ENCODE assay signal across 8 cellular contexts in genomic region chr4:48830706-48831531, GRCh38. TPM values are rescaled to one million over a fixed set of nuclear protein-coding genes. Genes with fewer than 3 reads are reported as not detected.
DNase-seq lines count a peak whose midpoint lies in the region; ATAC-seq, FAIRE-seq and TF ChIP-seq lines count a peak whose summit lies in the region.

Gene OCIAD1 (plus strand): TSS chr4:48831088. CDS start chr4:48832625, 1,537 bp downstream.

- intact Hi-C loops in esophagus muscularis mucosa (cut with DNase I), result loop anchor here (2.0 to 10.0 kb wide), 3 partner anchors 50 to 486 kb away; partner anchors contain the start of genes FRYL and SLAIN2

- H3K36me3 Mint-ChIP-seq in activated T-cell treated with anti-CD3 and anti-CD28 coated beads, Interleukin-2, amount 50 U/mL, for 72 hours (ENCODE audit: insufficient read depth in 2 of 2), result peaks cover 6 to 14% of the 10 kb centered on the region in 2 donors

- H3K27me3 Mint-ChIP-seq in activated T-cell treated with anti-CD3 and anti-CD28 coated beads, Interleukin-2, amount 50 U/mL, for 72 hours (ENCODE audit: low read depth), result no peaks in the 10 kb centered on the region

- peak; percentile 99 for ATAC-seq in GM21786 (IDR thresholded peaks at IDR 0.05; ENCODE audit: unreplicated experiment)
- ATAC-seq in activated T-cell treated with anti-CD3 and anti-CD28 coated beads, Interleukin-2, amount 50 U/mL, for 72 hours (replicated peaks in 1 of 2), result peak; percentile 99

- peaks cover 33% of the 10 kb centered on the region for H3K36me3 ChIP-seq in KOPT-K1 (ENCODE audit: insufficient read depth, low read length)
- H3K36me3 ChIP-seq in esophagus muscularis mucosa, result peaks cover 15 to 26% (median 18%) of the 10 kb centered on the region in 4 donors
- peaks cover 15 to 19% of the 10 kb centered on the region in 2 donors for H3K36me3 ChIP-seq in muscle layer of duodenum (ENCODE audit: control insufficient read depth in 1 of 2, insufficient read depth in 2 of 2, low read length in 2 of 2)

- no peak for TF ChIP-seq CTCF in esophagus muscularis mucosa (IDR thresholded peaks at IDR 0.05)

- FAIRE-seq in RCC 7860 (lab: Jason Lieb, UNC), result peak; percentile 84

- H3K4me3 ChIP-seq in esophagus muscularis mucosa (peak within 1 kb of the TSS; percentile 79 to 96 (median 86)), muscle layer of duodenum (ENCODE audit: low read depth in 1 of 2, low read length in 2 of 2) (peak within 1 kb of the TSS; percentile 89 to 99)

- TF ChIP-seq EP300 in esophagus muscularis mucosa (IDR thresholded peaks at IDR 0.05), result no peak

- H3K9me3 Mint-ChIP-seq in activated T-cell treated with anti-CD3 and anti-CD28 coated beads, Interleukin-2, amount 50 U/mL, for 72 hours, result peaks cover 5 to 9% of the 10 kb centered on the region in 2 donors

- under 1% methylated on average over 55 of the region's 56 CpGs for WGBS in esophagus muscularis mucosa

- H3K4me1 ChIP-seq in esophagus muscularis mucosa, result peaks cover 16 to 32% (median 22%) of the 10 kb centered on the region in 4 donors
- H3K4me1 ChIP-seq in muscle layer of duodenum (ENCODE audit: control insufficient read depth in 1 of 2, insufficient read depth in 2 of 2, low read length in 2 of 2), result peaks cover 0 to 10% of the 10 kb centered on the region in 2 donors

- H3K27ac Mint-ChIP-seq in activated T-cell treated with anti-CD3 and anti-CD28 coated beads, Interleukin-2, amount 50 U/mL, for 72 hours, result peak within 1 kb of the TSS; percentile 99

- no peak for TF ChIP-seq POLR2A in esophagus muscularis mucosa (IDR thresholded peaks at IDR 0.05; ENCODE audit: low read depth)

- DNase-seq in DMS79 (lab: John Stamatoyannopoulos, UW) (peak; percentile 89), RCC 7860 (ENCODE audit: low spot score) (peak; percentile 99), esophagus muscularis mucosa (ENCODE audit: extremely low spot score) (peak; percentile 98)
- peak; percentile 94 to 96 for DNase-seq in activated T-cell treated with anti-CD3 and anti-CD28 coated beads, Interleukin-2, amount 50 U/mL, for 72 hours
- peak; percentile 93 to 95 for DNase-seq in stimulated activated CD8-positive, alpha-beta memory T cell treated with anti-CD3 and anti-CD28 coated beads, Interleukin-7, amount 100 ng/mL, for 4 hours (ENCODE audit: low read depth in 2 of 2)

- H3K9me3 ChIP-seq in KOPT-K1 (ENCODE audit: insufficient read depth, low read length, poor library complexity, severe bottlenecking) (no peaks in the 10 kb centered on the region), esophagus muscularis mucosa (no peaks in the 10 kb centered on the region), muscle layer of duodenum (ENCODE audit: control insufficient read depth in 1 of 2, low read length in 2 of 2) (no peaks in the 10 kb centered on the region)

- H3K4me3 Mint-ChIP-seq in activated T-cell treated with anti-CD3 and anti-CD28 coated beads, Interleukin-2, amount 50 U/mL, for 72 hours, result peak within 1 kb of the TSS; percentile 91 to 99

- H3K27ac ChIP-seq in KOPT-K1 (ENCODE audit: low read depth, low read length, poor library complexity, severe bottlenecking), result peak within 1 kb of the TSS; percentile 98
- peak within 1 kb of the TSS; percentile 91 to 93 (median 91) for H3K27ac ChIP-seq in esophagus muscularis mucosa (replicated peaks in 1 of 4)
- H3K27ac ChIP-seq in muscle layer of duodenum (ENCODE audit: low read length), result peak within 1 kb of the TSS; percentile 98

- peaks cover 0 to 2% (median 0%) of the 10 kb centered on the region in 4 donors for H3K27me3 ChIP-seq in esophagus muscularis mucosa
- H3K27me3 ChIP-seq in muscle layer of duodenum (ENCODE audit: low read depth, low read length), result no peaks in the 10 kb centered on the region

- H3K4me1 Mint-ChIP-seq in activated T-cell treated with anti-CD3 and anti-CD28 coated beads, Interleukin-2, amount 50 U/mL, for 72 hours (ENCODE audit: low read depth), result peaks cover 26% of the 10 kb centered on the region

RNA-seq across cellular contexts. Expression of gene OCIAD1, which starts in this region (rescaled TPM):
- 100 to 1,000 TPM; 140 to 147 TPM for total RNA-seq in activated T-cell treated with anti-CD3 and anti-CD28 coated beads, Interleukin-2, amount 50 U/mL, for 72 hours
- total RNA-seq in esophagus muscularis mucosa, result 10 to 100 TPM; 73.7 to 95.8 (median 78.9) TPM

Comparison
In these comparisons a context has a peak if more than half of its experiments do, and no peak if none do; other contexts are left out.
1. Peak in every context shown above with its lines: DNase-seq, ATAC-seq, H3K4me3 ChIP-seq and H3K27ac ChIP-seq.